ENCODE assay signal across 9 cellular contexts in the genomic region with DNA sequence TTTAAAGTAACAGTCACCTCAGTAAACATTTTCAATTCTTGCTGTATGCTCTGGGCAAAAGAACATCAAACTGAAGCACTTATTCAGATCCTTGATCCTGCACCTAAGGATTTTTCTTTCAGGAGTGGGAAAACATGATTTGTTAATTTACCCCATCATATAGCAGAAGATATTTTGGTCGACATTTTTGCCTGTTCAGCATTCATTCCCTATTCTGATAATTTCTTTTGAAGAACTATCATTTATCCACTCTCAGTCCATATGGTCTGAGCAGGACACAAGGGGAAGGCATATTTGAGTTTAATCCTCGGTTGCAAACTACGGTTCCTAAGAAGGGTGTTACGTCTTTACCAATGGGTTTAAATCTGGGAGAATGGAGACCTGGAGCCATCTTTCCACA. TPM values are rescaled to one million over a fixed set of nuclear protein-coding genes. Genes with fewer than 3 reads are reported as not detected.
DNase-seq lines count a peak whose midpoint lies in the region; ATAC-seq and TF ChIP-seq lines count a peak whose summit lies in the region.
"Had no signal": no experiment of that assay in that cellular context is flagged by ENCODE, and none has a peak within 500 bp of the region (broad histone marks: within the 10 kb centered on the region; RNA-seq: fewer than 3 reads in every experiment).

No MANE protein-coding gene starts in this region.

- TF ChIP-seq POLR2A in heart left ventricle (IDR thresholded peaks at IDR 0.05) (no peak), right lobe of liver (IDR thresholded peaks at IDR 0.05) (no peak), upper lobe of left lung (IDR thresholded peaks at IDR 0.05) (no peak)

- no peak for ATAC-seq in heart left ventricle
- ATAC-seq in Right ventricle myocardium inferior: no peak
- no peak for ATAC-seq in right lobe of liver
- ATAC-seq in upper lobe of left lung (ENCODE audit: low FRiP score in 2 of 2): no peak
- no peak for ATAC-seq in HG02970 (IDR thresholded peaks at IDR 0.05; ENCODE audit: low FRiP score, unreplicated experiment)

- H3K4me1 ChIP-seq in heart left ventricle (peaks cover 0 to 28% (median 17%) of the 10 kb centered on the region in 12 donors), right lobe of liver (peaks cover 0 to 14% (median 3%) of the 10 kb centered on the region in 4 donors), upper lobe of left lung (peaks cover 12 to 26% (median 15%) of the 10 kb centered on the region in 4 donors)

- H3K36me3 ChIP-seq in heart left ventricle (no peaks in the 10 kb centered on the region), right lobe of liver (no peaks in the 10 kb centered on the region), upper lobe of left lung (no peaks in the 10 kb centered on the region)

- H3K27me3 ChIP-seq in heart left ventricle (no peaks in the 10 kb centered on the region), right lobe of liver (no peaks in the 10 kb centered on the region), upper lobe of left lung (no peaks in the 10 kb centered on the region)

- no peak for TF ChIP-seq EP300 in upper lobe of left lung (IDR thresholded peaks at IDR 0.05)

- intact Hi-C loops in heart left ventricle (cut with DNase I): loop anchor here in 9 of 10 donors (2.0 to 10.0 kb wide), 13 partner anchors 93 to 401 kb away; a partner anchor contains a TSS
- intact Hi-C loops in Right ventricle myocardium inferior (cut with DNase I): loop anchor here (5.0 kb wide), 5 partner anchors 101 to 304 kb away; a partner anchor contains a TSS
- intact Hi-C loops in right lobe of liver (cut with DNase I): no loop called here
- intact Hi-C loops in head of caudate nucleus (cut with DNase I): loop anchor here (2.0 to 10.0 kb wide), 3 partner anchors 113 to 201 kb away; a partner anchor contains a TSS

- DNase-seq in heart left ventricle (no peak), Right ventricle myocardium inferior (ENCODE audit: missing footprints) (no peak), right lobe of liver (no peak), upper lobe of left lung (no peak), NCI-H2081 treated with DMSO at 0.1 percent for 48 hours (lab: John Stamatoyannopoulos, UW) (no peak), head of caudate nucleus (no peak)
- DNase-seq: DMS153 had no signal

- WGBS in heart left ventricle, 4 donors: 63 to 86% (median 80%) methylated on average over 4 of the region's 4 CpGs
- 41% methylated on average over 4 of the region's 4 CpGs for WGBS in right lobe of liver (ENCODE audit: insufficient coverage, low coverage, low lambda C conversion rate, missing lambda C conversion rate)
- WGBS in upper lobe of left lung, 2 donors: 70 to 80% methylated on average over 4 of the region's 4 CpGs

- no peak for TF ChIP-seq CTCF in heart left ventricle (IDR thresholded peaks at IDR 0.05)
- no peak for TF ChIP-seq CTCF in right lobe of liver (IDR thresholded peaks at IDR 0.05)
- TF ChIP-seq CTCF in upper lobe of left lung (IDR thresholded peaks at IDR 0.05): no peak

- H3K4me3 ChIP-seq in heart left ventricle (peak overlapping the region in 10 of 12 donors; percentile 73 to 99 (median 95)), right lobe of liver (no peak overlapping the region), upper lobe of left lung (peak overlapping the region in 2 of 4 donors; percentile 91 to 98)

- H3K27ac ChIP-seq in heart left ventricle (peak overlapping the region in 11 of 12 donors; percentile 97 to 99 (median 99)), angular gyrus (ENCODE audit: low read depth, low read length) (peak overlapping the region; percentile 91), right lobe of liver (peak overlapping the region in 2 of 3 donors; percentile 98 to 99), upper lobe of left lung (peak overlapping the region in 3 of 4 donors; percentile 98 to 100 (median 99))

- H3K9me3 ChIP-seq in heart left ventricle: no peaks in the 10 kb centered on the region
- H3K9me3 ChIP-seq in right lobe of liver: no peaks in the 10 kb centered on the region
- H3K9me3 ChIP-seq in upper lobe of left lung: no peaks in the 10 kb centered on the region

RNA-seq across cellular contexts. Expression of a gene that starts 1.2 kb away (rescaled TPM):
- 10 to 100 TPM; 27.3 to 42.1 (median 33.2) TPM for total RNA-seq in heart left ventricle
- polyA plus RNA-seq in heart left ventricle: 10 to 100 TPM in 1 of 2 donors, 1 to 10 TPM in 1; 8.3 to 20.3 TPM
- total RNA-seq in Right ventricle myocardium inferior: 36.2 TPM
- total RNA-seq in right lobe of liver: 10 to 100 TPM; 11.1 to 17.3 (median 12.9) TPM
- total RNA-seq in upper lobe of left lung: 10 to 100 TPM; 10.2 to 39.6 (median 22.2) TPM

RNA-seq across cellular contexts. Expression of a gene that starts 44.1 kb away (rescaled TPM):
- total RNA-seq in heart left ventricle (not detected), Right ventricle myocardium inferior (not detected), right lobe of liver (not detected), upper lobe of left lung (not detected)
- not detected for polyA plus RNA-seq in heart left ventricle

Comparison
In these comparisons a context has a peak if more than half of its experiments do, and no peak if none do; other contexts are left out.
1. H3K4me3 ChIP-seq: peak in heart left ventricle (10 of 12); none in right lobe of liver (0 of 3).
2. intact Hi-C loops: an anchor here in heart left ventricle (2.0 to 10.0 kb wide), Right ventricle myocardium inferior (5.0 kb wide) and head of caudate nucleus (2.0 to 10.0 kb wide); none called in right lobe of liver.
3. Peak in every context shown above with its lines, with median percentiles within 50 percentile points of each other: H3K27ac ChIP-seq.